8 cellular contexts compared by ENCODE assay signal in genomic region chr10:119542990-119543813, GRCh38. TPM values are rescaled to one million over a fixed set of nuclear protein-coding genes. Genes with fewer than 3 reads are reported as not detected.
DNase-seq lines count a peak whose midpoint lies in the region; ATAC-seq and TF ChIP-seq lines count a peak whose summit lies in the region.

No MANE protein-coding gene starts in this region.

- peaks cover 25% of the 10 kb centered on the region for H3K4me1 Mint-ChIP-seq in memory B cell

- H3K79me2 ChIP-seq in MM.1S (ENCODE audit: low read length) = peaks cover 8% of the 10 kb centered on the region; the same call in 1 of the 2 replicates

- no peaks in the 10 kb centered on the region for H3K9me2 ChIP-seq in MM.1S (replicated peaks; ENCODE audit: insufficient read depth, low read length)

- H3K36me3 Mint-ChIP-seq in memory B cell = no peaks in the 10 kb centered on the region

- H3K4me2 ChIP-seq in MM.1S (ENCODE audit: low read depth, low read length) = peak overlapping the region; percentile 94

- peak; percentile 67 for TF ChIP-seq CTCF in GM12875 (IDR thresholded peaks at IDR 0.05; ENCODE audit: borderline replicate concordance, insufficient read depth, low read depth, low read length)
- peak; percentile 83 for TF ChIP-seq CTCF in HEK293 (tag by site-specific recombination; IDR thresholded peaks at IDR 0.05)
- TF ChIP-seq CTCF in MM.1S (IDR thresholded peaks at IDR 0.05; ENCODE audit: low read length) = peak; percentile 70

- peak; percentile 62 for ATAC-seq in memory B cell (ENCODE audit: low read depth)

- peaks cover 8% of the 10 kb centered on the region for H3K4me1 ChIP-seq in HEK293 (ENCODE audit: control insufficient read depth, insufficient read depth, low read length)
- H3K4me1 ChIP-seq in MM.1S (ENCODE audit: low read length) = no peaks in the 10 kb centered on the region

- H4K20me1 ChIP-seq in MM.1S (ENCODE audit: insufficient read depth, low read length) = no peaks in the 10 kb centered on the region

- no peaks in the 10 kb centered on the region for H3K9me3 ChIP-seq in HEK293 (ENCODE audit: control insufficient read depth, insufficient read depth, low read depth, low read length)
- no peaks in the 10 kb centered on the region for H3K9me3 ChIP-seq in MM.1S (replicated peaks; ENCODE audit: insufficient read depth, low read length)

- no peaks in the 10 kb centered on the region for H3K9me3 Mint-ChIP-seq in memory B cell

- POLR2A ChIA-PET in HEK293 (lab: Yijun Ruan, JAX) = interaction anchor here (0.6 to 2.4 kb wide), 15 partner anchors 10 to 336 kb away, joined by 3 to 12 read pairs (median 5); partner anchors contain the start of gene GRK5

- H2AFZ ChIP-seq in MM.1S (ENCODE audit: low read length) = peak overlapping the region; percentile 95

- H3K9ac ChIP-seq in MM.1S (ENCODE audit: low read length) = peak overlapping the region; percentile 74

- H3F3A ChIP-seq in MM.1S (ENCODE audit: insufficient read depth, low read length) = no peaks in the 10 kb centered on the region

- peak overlapping the region; percentile 92 for H3K4me3 ChIP-seq in GM12875 (ENCODE audit: low read depth, low read length)
- peak overlapping the region; percentile 63 for H3K4me3 ChIP-seq in HEK293 (ENCODE audit: low read depth, low read length)
- peak overlapping the region; percentile 86 for H3K4me3 ChIP-seq in MM.1S (ENCODE audit: low read length)

- DNase-seq in MM.1S (peak; percentile 67), dermis blood vessel endothelial cell (peak; percentile 68), memory B cell (ENCODE audit: low spot score in 2 of 2) (peak; percentile 47 to 67), inferior parietal cortex (ENCODE audit: extremely low spot score) (no peak)
- DNase-seq in activated CD4-positive, CD25-positive, alpha-beta regulatory T cell treated with anti-CD3 and anti-CD28 coated beads, Interleukin-2, amount 50 U/mL, for 16 hours (ENCODE audit: low read depth, low spot score) = peak; percentile 44
- peak; percentile 28 to 46 for DNase-seq in stimulated activated CD8-positive, alpha-beta memory T cell treated with anti-CD3 and anti-CD28 coated beads, Interleukin-2, amount 100 ng/mL, for 1 hour (ENCODE audit: low read depth in 2 of 2)

- H3K27ac ChIP-seq in HEK293 (ENCODE audit: extremely low read depth, low read depth, low read length) (peak overlapping the region; percentile 82; the same call in 1 of the 2 replicates), MM.1S (ENCODE audit: low read length) (peak overlapping the region; percentile 52; the same call in 1 of the 2 replicates)

- CTCF ChIA-PET in HEK293 (lab: Yijun Ruan, JAX) = interaction anchor here (0.6 to 1.3 kb wide), 11 partner anchors 12 to 1247 kb away, joined by 3 to 6 read pairs (median 4); no protein-coding TSS in a partner anchor

- peak overlapping the region; percentile 56 for H3K27ac Mint-ChIP-seq in memory B cell

- H3K36me3 ChIP-seq in HEK293 (ENCODE audit: control insufficient read depth in 2 of 2, insufficient read depth in 1 of 2, low read length in 2 of 2) (no peaks in the 10 kb centered on the region), MM.1S (replicated peaks; ENCODE audit: insufficient read depth, low read length) (no peaks in the 10 kb centered on the region)

- H3K4me3 Mint-ChIP-seq in memory B cell = peak overlapping the region; percentile 91

- H3K27me3 Mint-ChIP-seq in memory B cell = peaks cover 8% of the 10 kb centered on the region

- no peaks in the 10 kb centered on the region for H3K27me3 ChIP-seq in MM.1S (replicated peaks; ENCODE audit: insufficient read depth, low read length)

TF ChIP-seq in HEK293, 187 proteins besides CTCF, POLR2A, EP300 and RAD21 (continues in another document):
- TF ChIP-seq ZSCAN18 (tag by site-specific recombination; IDR thresholded peaks at IDR 0.05) = no peak
- TF ChIP-seq INSM2 (tag by site-specific recombination; IDR thresholded peaks at IDR 0.05) = no peak
- no peak; the same call in none of the 2 replicates for TF ChIP-seq ZNF449 (tag by site-specific recombination; IDR thresholded peaks at IDR 0.05)
- no peak for TF ChIP-seq WT1 (tag by site-specific recombination; IDR thresholded peaks at IDR 0.05)
- TF ChIP-seq ZNF621 (tag by site-specific recombination; IDR thresholded peaks at IDR 0.05) = no peak
- TF ChIP-seq ZBTB26 (tag by site-specific recombination; optimal IDR thresholded peaks at IDR 0.05) = peak; percentile 97
- no peak for TF ChIP-seq MYNN (tag by site-specific recombination; IDR thresholded peaks at IDR 0.05; ENCODE audit: borderline replicate concordance)
- TF ChIP-seq ZNF157 (tag by site-specific recombination; IDR thresholded peaks at IDR 0.05) = no peak
- TF ChIP-seq HOXA7 (CRISPR knock-in tag; IDR thresholded peaks at IDR 0.05; ENCODE audit: borderline replicate concordance) = no peak
- TF ChIP-seq ZNF660 (tag by site-specific recombination; IDR thresholded peaks at IDR 0.05) = peak; percentile 27; the same call in 1 of the 2 replicates
- no peak for TF ChIP-seq ZNF433 (tag by site-specific recombination; IDR thresholded peaks at IDR 0.05; ENCODE audit: low read depth)
- TF ChIP-seq ZNF785 (tag by site-specific recombination; IDR thresholded peaks at IDR 0.05) = no peak
- TF ChIP-seq ZNF311 (tag by site-specific recombination; IDR thresholded peaks at IDR 0.05; ENCODE audit: borderline replicate concordance) = no peak
- TF ChIP-seq ELK4 (IDR thresholded peaks at IDR 0.05; ENCODE audit: borderline replicate concordance, low read depth, low read length) = no peak
- no peak for TF ChIP-seq ZNF560 (tag by site-specific recombination; IDR thresholded peaks at IDR 0.05; ENCODE audit: borderline replicate concordance)
- no peak for TF ChIP-seq SCRT1 (tag by site-specific recombination; IDR thresholded peaks at IDR 0.05; ENCODE audit: borderline replicate concordance)
- TF ChIP-seq ZBTB17 (tag by site-specific recombination; IDR thresholded peaks at IDR 0.05) = no peak
- no peak for TF ChIP-seq ZNF600 (tag by site-specific recombination; IDR thresholded peaks at IDR 0.05)
- no peak for TF ChIP-seq SALL2 (tag by site-specific recombination; IDR thresholded peaks at IDR 0.05; ENCODE audit: borderline replicate concordance)

RNA-seq across cellular contexts. Expression of gene RGS10, which starts 0.7 kb away (rescaled TPM):
- total RNA-seq in dermis blood vessel endothelial cell = 10.5 and 12.6 TPM in 2 replicates

RNA-seq across cellular contexts. Expression of gene TIAL1, which starts 53.6 kb away (rescaled TPM):
- 38.3 and 49.8 TPM in 2 replicates for total RNA-seq in dermis blood vessel endothelial cell
